Comparison of ENCODE assay signal across 8 cellular contexts in genomic region chr17:75131278-75132017, GRCh38. TPM values are rescaled to one million over a fixed set of nuclear protein-coding genes. Genes with fewer than 3 reads are reported as not detected.
DNase-seq lines count a peak whose midpoint lies in the region; ATAC-seq and TF ChIP-seq lines count a peak whose summit lies in the region.

Gene NT5C (minus strand): TSS chr17:75131742. CDS start chr17:75131707, 35 bp downstream.

- DNase-seq in HFF-Myc (ENCODE audit: extremely low read depth, low read depth) (peak; percentile 44), NAMALWA (ENCODE audit: low spot score) (peak; percentile 85), T-helper 1 cell (peak; percentile 33 to 73 (median 38)), right atrium auricular region (ENCODE audit: low spot score) (peak; percentile 80), psoas muscle (peak; percentile 88 to 92), HPDE6-E6E7 (ENCODE audit: extremely low spot score) (no peak)

- H3K4me1 ChIP-seq in right atrium auricular region (peaks cover 0 to 14% of the 10 kb centered on the region in 2 donors), psoas muscle (peaks cover 5% of the 10 kb centered on the region)

- TF ChIP-seq CTCF in GM12874 (IDR thresholded peaks at IDR 0.05; ENCODE audit: insufficient read depth, low read depth, low read length) (peak; percentile 91), HFF-Myc (IDR thresholded peaks at IDR 0.05; ENCODE audit: low read depth, low read length, missing control alignments) (peak; percentile 73), right atrium auricular region (IDR thresholded peaks at IDR 0.05) (peak; percentile 76 to 90), psoas muscle (IDR thresholded peaks at IDR 0.05) (peak; percentile 68)

- intact Hi-C loops in psoas muscle (cut with DNase I), result loop anchor here (1.0 to 5.0 kb wide), 2 partner anchors 17 to 51 kb away; partner anchors contain the start of gene SUMO2 (in 1 of the 2)

- peak; percentile 91 to 93 (median 92) for ATAC-seq in psoas muscle

- no peaks in the 10 kb centered on the region for H3K27me3 ChIP-seq in right atrium auricular region
- H3K27me3 ChIP-seq in psoas muscle (ENCODE audit: insufficient read depth in 3 of 3, low read length in 2 of 3), result no peaks in the 10 kb centered on the region

- H3K27ac ChIP-seq in angular gyrus (ENCODE audit: low read depth, low read length) (peak within 1 kb of the TSS; percentile 74), right atrium auricular region (peak within 1 kb of the TSS; percentile 85 to 93), psoas muscle (peak within 1 kb of the TSS; percentile 93)

- H3K4me3 ChIP-seq in HFF-Myc (replicated peaks; ENCODE audit: low read depth, low read length), result peak within 1 kb of the TSS; percentile 89
- peak within 1 kb of the TSS; percentile 68 to 82 for H3K4me3 ChIP-seq in right atrium auricular region
- H3K4me3 ChIP-seq in psoas muscle, result peak within 1 kb of the TSS; percentile 94

- H3K9me3 ChIP-seq in right atrium auricular region (no peaks in the 10 kb centered on the region), psoas muscle (no peaks in the 10 kb centered on the region)

- H3K36me3 ChIP-seq in right atrium auricular region (peaks cover 8% of the 10 kb centered on the region), psoas muscle (ENCODE audit: insufficient read depth in 1 of 2, low read depth in 1 of 2) (peaks cover 0 to 24% of the 10 kb centered on the region in 2 donors)

- WGBS in psoas muscle, 3 donors, result 0% methylated on average over 66 to 82 of the region's 82 CpGs

RNA-seq across cellular contexts. Expression of gene NT5C, which starts in this region (rescaled TPM):
- 10 to 100 TPM; 41.4 to 77.5 TPM for total RNA-seq in right atrium auricular region
- total RNA-seq in psoas muscle, result 10 to 100 TPM; 16.4 to 44.2 (median 29.4) TPM
- 10 to 100 TPM; 19.7 to 84.0 (median 56.3) TPM for polyA plus RNA-seq in psoas muscle
